8 cellular contexts compared by ENCODE assay signal in genomic region chr11:121451982-121452608, GRCh38. TPM values are rescaled to one million over a fixed set of nuclear protein-coding genes. Genes with fewer than 3 reads are reported as not detected.
DNase-seq lines count a peak whose midpoint lies in the region; ATAC-seq and TF ChIP-seq lines count a peak whose summit lies in the region.

SORL1 (plus strand) TSS chr11:121452314; CDS start chr11:121452332, 18 bp downstream.

- peaks cover 4% of the 10 kb centered on the region for H3K36me3 Mint-ChIP-seq in nephron progenitor cell (ENCODE audit: low read depth)

- no peak within 1 kb of the TSS for H3K27ac Mint-ChIP-seq in nephron progenitor cell

- H3K9me3 Mint-ChIP-seq in nephron progenitor cell = peaks cover 8% of the 10 kb centered on the region

- peak; percentile 62 for TF ChIP-seq CTCF in fibroblast of the aortic adventitia (IDR thresholded peaks at IDR 0.05; ENCODE audit: insufficient read depth, low read length)
- peak; percentile 43 for TF ChIP-seq CTCF in nephron progenitor cell (IDR thresholded peaks at IDR 0.05)

- peak within 1 kb of the TSS; percentile 70 for H3K27ac ChIP-seq in temporal lobe (ENCODE audit: low read depth, low read length)

- H3K27me3 Mint-ChIP-seq in nephron progenitor cell (ENCODE audit: low read depth, poor library complexity) = peaks cover 22% of the 10 kb centered on the region

- H3K4me3 ChIP-seq in fibroblast of the aortic adventitia (ENCODE audit: low read depth, low read length) = peak within 1 kb of the TSS; percentile 64

- peak; percentile 43 for ATAC-seq in GM18907 (IDR thresholded peaks at IDR 0.05; ENCODE audit: unreplicated experiment)
- ATAC-seq in HG03280 (IDR thresholded peaks at IDR 0.05; ENCODE audit: unreplicated experiment) = peak; percentile 64

- H3K4me3 Mint-ChIP-seq in nephron progenitor cell = peak within 1 kb of the TSS; percentile 94

- peak; percentile 88 for DNase-seq in Ammon's horn (ENCODE audit: low spot score)
- DNase-seq in NOMO-1 treated with dmso at 0.1 percent for 144 hours (lab: John Stamatoyannopoulos, UW; ENCODE audit: unreplicated experiment) = peak; percentile 31
- DNase-seq in activated effector memory CD4-positive, alpha-beta T cell treated with Interleukin-2 at 50 U/mL for 16 hours = peak; percentile 67
- DNase-seq in fibroblast of the aortic adventitia (ENCODE audit: low read depth) = peak; percentile 22
- DNase-seq in nephron progenitor cell = peak; percentile 86

- H3K4me1 Mint-ChIP-seq in nephron progenitor cell = peaks cover 69% of the 10 kb centered on the region

RNA-seq across cellular contexts. Expression of gene SORL1, which starts in this region (rescaled TPM):
- total RNA-seq in fibroblast of the aortic adventitia (ENCODE audit: low replicate concordance) = 1.2 and 1.4 TPM in 2 replicates
- 40.6 TPM for total RNA-seq in temporal lobe

Comparison
In these comparisons a context has a peak if more than half of its experiments do, and no peak if none do; other contexts are left out.
1. Peak in every context shown above with its lines: DNase-seq, ATAC-seq, H3K4me3 ChIP-seq and H3K27ac ChIP-seq.
2. RNA of gene SORL1 (total RNA-seq): 40.6 TPM in temporal lobe (single experiment); 1.2 to 1.4 TPM in fibroblast of the aortic adventitia; every median in the first group is over 10 times any median in the second.
3. DNase-seq: peak in every context shown above with its lines; median percentile 88 in Ammon's horn; 86 in nephron progenitor cell; 67 in activated effector memory CD4-positive, alpha-beta T cell treated with Interleukin-2 at 50 U/mL for 16 hours; 31 in NOMO-1 treated with dmso at 0.1 percent for 144 hours; 22 in fibroblast of the aortic adventitia.